In genomic region chr2:44932564-44933392, GRCh38 we compare ENCODE assay signal across 26 cellular contexts. TPM values are rescaled to one million over a fixed set of nuclear protein-coding genes. Genes with fewer than 3 reads are reported as not detected.
DNase-seq lines count a peak whose midpoint lies in the region; ATAC-seq lines count a peak whose summit lies in the region.
"Had no signal": no experiment of that assay in that cellular context is flagged by ENCODE, and none has a peak within 500 bp of the region (broad histone marks: within the 10 kb centered on the region; RNA-seq: fewer than 3 reads in every experiment).

No MANE protein-coding gene starts in this region.

- H4K8ac ChIP-seq in mesendoderm (ENCODE audit: low read depth, low read length) = no peak overlapping the region

- H2AK5ac ChIP-seq in mesendoderm (ENCODE audit: low read length) = no peak overlapping the region

- DNase-seq in activated naive CD8-positive, alpha-beta T cell treated with anti-CD3 and anti-CD28 coated beads, Interleukin-2, amount 10 ng/mL, durations not matched to agents 7 days and 5 days = no peak
- no peak for DNase-seq in activated naive CD8-positive, alpha-beta T cell treated with anti-CD3 and anti-CD28 coated beads for 36 hours
- no peak for DNase-seq in activated naive CD8-positive, alpha-beta T cell treated with anti-CD3 and anti-CD28 coated beads, Interleukin-2, amount 50 U/mL, for 24 hours
- DNase-seq in mesendoderm (peak; percentile 59), activated gamma-delta T cell (lab: John Stamatoyannopoulos, UW) (no peak)
- no peak for DNase-seq in stimulated activated naive B cell treated with anti-CD40 and anti-IgM and Interleukin-4, amounts not matched to agents 10 μg/mL and 1 μg/mL and 100 μg/mL, for 72 hours
- DNase-seq: activated CD4-positive, alpha-beta T cell treated with anti-CD3 and anti-CD28 coated beads for 4 hours; activated naive CD4-positive, alpha-beta T cell treated with anti-CD3 and anti-CD28 coated beads, Interleukin-2, amount 50 U/mL, for 16 hours; HFFc6; immature natural killer cell; NCI-H1417 treated with DMSO at 0.1 percent for 48 hours; NCI-H2171 treated with DMSO at 0.1 percent for 48 hours; NCI-H748 treated with DMSO at 0.1 percent for 48 hours had no signal

- no peaks in the 10 kb centered on the region for H3K9me3 Mint-ChIP-seq in activated naive CD8-positive, alpha-beta T cell treated with anti-CD3 and anti-CD28 coated beads, Interleukin-2, amount 10 ng/mL, durations not matched to agents 7 days and 5 days
- H3K9me3 Mint-ChIP-seq in activated naive CD8-positive, alpha-beta T cell treated with anti-CD3 and anti-CD28 coated beads for 36 hours = no peaks in the 10 kb centered on the region
- H3K9me3 Mint-ChIP-seq in activated naive CD8-positive, alpha-beta T cell treated with anti-CD3 and anti-CD28 coated beads, Interleukin-2, amount 50 U/mL, for 24 hours = no peaks in the 10 kb centered on the region
- peaks cover 0 to 4% of the 10 kb centered on the region in 2 donors for H3K9me3 Mint-ChIP-seq in stimulated activated naive B cell treated with anti-CD40 and anti-IgM and Interleukin-4, amounts not matched to agents 10 μg/mL and 1 μg/mL and 100 μg/mL, for 72 hours
- H3K9me3 Mint-ChIP-seq: HFFc6 had no signal

- H3K27ac ChIP-seq in mesendoderm (ENCODE audit: low read depth, low read length) = no peak overlapping the region
- H3K27ac ChIP-seq: gastroesophageal sphincter, SK-N-MC had no signal

- no peaks in the 10 kb centered on the region for H3K79me1 ChIP-seq in mesendoderm (ENCODE audit: low read length)

- peak overlapping the region; percentile 53 for H3K56ac ChIP-seq in mesendoderm (ENCODE audit: low read length)

- no peak overlapping the region for H3K9ac ChIP-seq in mesendoderm (ENCODE audit: low read length)

- no peak overlapping the region for H3K4ac ChIP-seq in mesendoderm (ENCODE audit: low read depth, low read length)

- peak overlapping the region; percentile 86 for H3K4me2 ChIP-seq in mesendoderm (ENCODE audit: low read length)

- peaks cover 1% of the 10 kb centered on the region for H3K36me3 Mint-ChIP-seq in activated naive CD8-positive, alpha-beta T cell treated with anti-CD3 and anti-CD28 coated beads, Interleukin-2, amount 10 ng/mL, durations not matched to agents 7 days and 5 days
- no peaks in the 10 kb centered on the region for H3K36me3 Mint-ChIP-seq in activated naive CD8-positive, alpha-beta T cell treated with anti-CD3 and anti-CD28 coated beads for 36 hours
- H3K36me3 Mint-ChIP-seq in activated naive CD8-positive, alpha-beta T cell treated with anti-CD3 and anti-CD28 coated beads, Interleukin-2, amount 50 U/mL, for 24 hours (ENCODE audit: low read depth) = no peaks in the 10 kb centered on the region
- peaks cover 4% of the 10 kb centered on the region in 2 donors for H3K36me3 Mint-ChIP-seq in stimulated activated naive B cell treated with anti-CD40 and anti-IgM and Interleukin-4, amounts not matched to agents 10 μg/mL and 1 μg/mL and 100 μg/mL, for 72 hours
- H3K36me3 Mint-ChIP-seq: CD14-positive monocyte, immature natural killer cell had no signal

- H3K27ac Mint-ChIP-seq in activated naive CD8-positive, alpha-beta T cell treated with anti-CD3 and anti-CD28 coated beads, Interleukin-2, amount 10 ng/mL, durations not matched to agents 7 days and 5 days = peak overlapping the region; percentile 54
- H3K27ac Mint-ChIP-seq in activated naive CD8-positive, alpha-beta T cell treated with anti-CD3 and anti-CD28 coated beads for 36 hours = no peak overlapping the region
- peak overlapping the region; percentile 40 for H3K27ac Mint-ChIP-seq in activated naive CD8-positive, alpha-beta T cell treated with anti-CD3 and anti-CD28 coated beads, Interleukin-2, amount 50 U/mL, for 24 hours
- peak overlapping the region; percentile 63 for H3K27ac Mint-ChIP-seq in stimulated activated naive B cell treated with anti-CD40 and anti-IgM and Interleukin-4, amounts not matched to agents 10 μg/mL and 1 μg/mL and 100 μg/mL, for 72 hours
- H3K27ac Mint-ChIP-seq: CD14-positive monocyte, HFFc6, immature natural killer cell had no signal

- peaks cover 67% of the 10 kb centered on the region for H3K27me3 ChIP-seq in mesendoderm (ENCODE audit: insufficient read depth, low read length, poor library complexity)

- H4K5ac ChIP-seq in mesendoderm (ENCODE audit: low read length) = no peak overlapping the region

- H3K18ac ChIP-seq in mesendoderm (ENCODE audit: low read length) = no peak overlapping the region

- no peak overlapping the region for H2BK15ac ChIP-seq in mesendoderm (replicated peaks; ENCODE audit: low read depth)

- H3K4me3 Mint-ChIP-seq in activated naive CD8-positive, alpha-beta T cell treated with anti-CD3 and anti-CD28 coated beads, Interleukin-2, amount 10 ng/mL, durations not matched to agents 7 days and 5 days = no peak overlapping the region
- H3K4me3 Mint-ChIP-seq in activated naive CD8-positive, alpha-beta T cell treated with anti-CD3 and anti-CD28 coated beads for 36 hours = no peak overlapping the region
- no peak overlapping the region for H3K4me3 Mint-ChIP-seq in activated naive CD8-positive, alpha-beta T cell treated with anti-CD3 and anti-CD28 coated beads, Interleukin-2, amount 50 U/mL, for 24 hours
- peak overlapping the region; percentile 11 to 45 for H3K4me3 Mint-ChIP-seq in stimulated activated naive B cell treated with anti-CD40 and anti-IgM and Interleukin-4, amounts not matched to agents 10 μg/mL and 1 μg/mL and 100 μg/mL, for 72 hours
- H3K4me3 Mint-ChIP-seq: HFFc6 had no signal

- no peak for ATAC-seq in activated naive CD8-positive, alpha-beta T cell treated with anti-CD3 and anti-CD28 coated beads, Interleukin-2, amount 10 ng/mL, durations not matched to agents 7 days and 5 days (ENCODE audit: low read depth)
- no peak for ATAC-seq in activated naive CD8-positive, alpha-beta T cell treated with anti-CD3 and anti-CD28 coated beads, Interleukin-2, amount 50 U/mL, for 24 hours
- no peak for ATAC-seq in stimulated activated naive B cell treated with anti-CD40 and anti-IgM and Interleukin-4, amounts not matched to agents 10 μg/mL and 1 μg/mL and 100 μg/mL, for 72 hours (replicated peaks)
- ATAC-seq in HG03460 (IDR thresholded peaks at IDR 0.05; ENCODE audit: unreplicated experiment) (no peak), HG03571 (IDR thresholded peaks at IDR 0.05; ENCODE audit: unreplicated experiment) (no peak)
- ATAC-seq: gastroesophageal sphincter had no signal

- peaks cover 16% of the 10 kb centered on the region for H3K4me1 Mint-ChIP-seq in activated naive CD8-positive, alpha-beta T cell treated with anti-CD3 and anti-CD28 coated beads, Interleukin-2, amount 10 ng/mL, durations not matched to agents 7 days and 5 days
- H3K4me1 Mint-ChIP-seq in activated naive CD8-positive, alpha-beta T cell treated with anti-CD3 and anti-CD28 coated beads for 36 hours = peaks cover 21% of the 10 kb centered on the region
- peaks cover 26% of the 10 kb centered on the region for H3K4me1 Mint-ChIP-seq in activated naive CD8-positive, alpha-beta T cell treated with anti-CD3 and anti-CD28 coated beads, Interleukin-2, amount 50 U/mL, for 24 hours
- peaks cover 44 to 78% of the 10 kb centered on the region in 2 donors for H3K4me1 Mint-ChIP-seq in stimulated activated naive B cell treated with anti-CD40 and anti-IgM and Interleukin-4, amounts not matched to agents 10 μg/mL and 1 μg/mL and 100 μg/mL, for 72 hours

- H2BK120ac ChIP-seq in mesendoderm (ENCODE audit: low read depth, low read length) = no peak overlapping the region

- no peaks in the 10 kb centered on the region for H3K79me2 ChIP-seq in mesendoderm (ENCODE audit: control insufficient read depth, insufficient read depth, low read length)

- no peak overlapping the region for H3K4me3 ChIP-seq in mesendoderm (ENCODE audit: low read length)
- H3K4me3 ChIP-seq: gastroesophageal sphincter, lung had no signal

- peaks cover 83% of the 10 kb centered on the region for H3K27me3 Mint-ChIP-seq in activated naive CD8-positive, alpha-beta T cell treated with anti-CD3 and anti-CD28 coated beads, Interleukin-2, amount 10 ng/mL, durations not matched to agents 7 days and 5 days
- H3K27me3 Mint-ChIP-seq in activated naive CD8-positive, alpha-beta T cell treated with anti-CD3 and anti-CD28 coated beads for 36 hours = peaks cover 88% of the 10 kb centered on the region
- H3K27me3 Mint-ChIP-seq in activated naive CD8-positive, alpha-beta T cell treated with anti-CD3 and anti-CD28 coated beads, Interleukin-2, amount 50 U/mL, for 24 hours = peaks cover 80% of the 10 kb centered on the region
- peaks cover 78 to 92% of the 10 kb centered on the region in 2 donors for H3K27me3 Mint-ChIP-seq in stimulated activated naive B cell treated with anti-CD40 and anti-IgM and Interleukin-4, amounts not matched to agents 10 μg/mL and 1 μg/mL and 100 μg/mL, for 72 hours

- no CpG with 5 or more reads among the region's 45 CpGs for WGBS in mesendoderm (ENCODE audit: extremely low coverage, insufficient coverage, low lambda C conversion rate)

- no peak overlapping the region for H2BK5ac ChIP-seq in mesendoderm (ENCODE audit: low read length)

- peak overlapping the region; percentile 48 for H3K23ac ChIP-seq in mesendoderm (ENCODE audit: low read length)

- peaks cover 10% of the 10 kb centered on the region for H3K4me1 ChIP-seq in mesendoderm (ENCODE audit: control insufficient read depth, low read depth, low read length)

- H3K36me3 ChIP-seq in mesendoderm (ENCODE audit: control insufficient read depth, insufficient read depth, low read length) = no peaks in the 10 kb centered on the region
- H3K36me3 ChIP-seq: gastroesophageal sphincter had no signal

- POLR2A ChIA-PET in activated naive CD8-positive, alpha-beta T cell treated with anti-CD3 and anti-CD28 coated beads, Interleukin-2, amount 10 ng/mL, durations not matched to agents 7 days and 5 days (lab: Charles Lee) = no interaction called here

RNA-seq across cellular contexts. Expression of gene SIX3, which starts 8.7 kb away (rescaled TPM):
- total RNA-seq in activated naive CD8-positive, alpha-beta T cell treated with anti-CD3 and anti-CD28 coated beads, Interleukin-2, amount 10 ng/mL, durations not matched to agents 7 days and 5 days = not detected
- total RNA-seq in activated naive CD8-positive, alpha-beta T cell treated with anti-CD3 and anti-CD28 coated beads for 36 hours = not detected
- polyA plus RNA-seq in mesendoderm (2013, experiment 1 of 2) = 1.3 TPM
- polyA plus RNA-seq in mesendoderm (2013, experiment 2 of 2) = 1.1 TPM
- total RNA-seq: bronchial epithelial cell, dermis microvascular lymphatic vessel endothelial cell, HFFc6, HT-29, LHCN-M2, myocyte, pulmonary artery endothelial cell had no signal
- polyA plus RNA-seq: CD14-positive monocyte, esophagus, immature natural killer cell had no signal

Comparison
In these comparisons a context has a peak if more than half of its experiments do, and no peak if none do; other contexts are left out.
1. H3K4me3 Mint-ChIP-seq: peak in stimulated activated naive B cell treated with anti-CD40 and anti-IgM and Interleukin-4, amounts not matched to agents 10 μg/mL and 1 μg/mL and 100 μg/mL, for 72 hours (2 of 2); none in activated naive CD8-positive, alpha-beta T cell treated with anti-CD3 and anti-CD28 coated beads, Interleukin-2, amount 10 ng/mL, durations not matched to agents 7 days and 5 days (single experiment), activated naive CD8-positive, alpha-beta T cell treated with anti-CD3 and anti-CD28 coated beads for 36 hours (single experiment) and activated naive CD8-positive, alpha-beta T cell treated with anti-CD3 and anti-CD28 coated beads, Interleukin-2, amount 50 U/mL, for 24 hours (single experiment).